4 cellular contexts compared by ENCODE assay signal in genomic region chr1:201591348-201591747, GRCh38.
TF ChIP-seq lines count a peak whose summit lies in the region.

No MANE protein-coding gene starts in this region.

TF ChIP-seq in GM23338, 12 proteins besides CTCF, POLR2A, EP300 and RAD21:
- TF ChIP-seq ZNF331 (CRISPR knock-in tag; IDR thresholded peaks at IDR 0.05; ENCODE audit: low read depth) (no peak), ZNF114 (CRISPR knock-in tag; IDR thresholded peaks at IDR 0.05) (no peak)

TF ChIP-seq in H1, 55 proteins besides CTCF, POLR2A, EP300 and RAD21:
- no peak for TF ChIP-seq RNF2 (IDR thresholded peaks at IDR 0.05; ENCODE audit: borderline replicate concordance, low read depth, low read length, missing control alignments, poor library complexity, severe bottlenecking)
- peak; percentile 5 for TF ChIP-seq CTBP2 (IDR thresholded peaks at IDR 0.05; ENCODE audit: borderline replicate concordance, insufficient read depth, insufficient read length, low read length)

TF ChIP-seq in neural cell, 6 proteins besides CTCF, POLR2A, EP300 and RAD21:
- no peak for TF ChIP-seq EZH2 (IDR thresholded peaks at IDR 0.05; ENCODE audit: borderline replicate concordance, insufficient read depth, low read length, poor library complexity, severe bottlenecking)
- TF ChIP-seq SMC3 (conservative IDR thresholded peaks at IDR 0.05; ENCODE audit: poor library complexity) = no peak
- no peak for TF ChIP-seq POLR2AphosphoS5 (IDR thresholded peaks at IDR 0.05)
- TF ChIP-seq MXI1 (conservative IDR thresholded peaks at IDR 0.05; ENCODE audit: poor library complexity, severe bottlenecking) = no peak
- no peak for TF ChIP-seq REST (IDR thresholded peaks at IDR 0.05; ENCODE audit: borderline replicate concordance)
- TF ChIP-seq TAF1 (IDR thresholded peaks at IDR 0.05; ENCODE audit: low read depth) = no peak

TF ChIP-seq in HEK293T, 16 proteins besides CTCF, POLR2A, EP300 and RAD21:
- TF ChIP-seq BHLHE40 (IDR thresholded peaks at IDR 0.05; ENCODE audit: borderline replicate concordance) = no peak
TF ChIP-seq in HEK293T: peak in this region for 0.
